Comparison of ENCODE assay signal across 9 cellular contexts in the genomic region with DNA sequence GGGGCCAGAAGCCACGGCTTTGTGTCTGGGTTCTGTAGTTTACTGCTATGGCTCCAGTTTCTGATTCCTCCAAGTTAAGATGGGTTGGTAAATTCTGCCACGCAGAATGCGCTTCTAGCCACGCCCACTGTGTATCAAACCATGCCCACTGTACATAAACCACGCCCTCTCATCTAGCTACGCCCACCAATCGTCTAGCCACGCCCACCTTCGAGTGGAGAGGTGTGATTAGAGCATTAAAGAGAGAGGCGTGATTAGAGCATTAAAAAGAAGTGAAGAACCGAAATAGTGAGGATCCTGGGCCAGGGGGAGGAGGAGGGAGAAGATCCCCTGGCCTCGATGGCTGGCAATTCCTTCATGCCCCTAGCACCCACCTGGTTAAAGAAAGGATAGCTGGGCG. TPM values are rescaled to one million over a fixed set of nuclear protein-coding genes. Genes with fewer than 3 reads are reported as not detected.
DNase-seq lines count a peak whose midpoint lies in the region; ATAC-seq lines count a peak whose summit lies in the region.
"Had no signal": no experiment of that assay in that cellular context is flagged by ENCODE, and none has a peak within 500 bp of the region (broad histone marks: within the 10 kb centered on the region; RNA-seq: fewer than 3 reads in every experiment).

No MANE protein-coding gene starts in this region.

- peak; percentile 62 for DNase-seq in Daoy (ENCODE audit: low read depth)
- DNase-seq in NAMALWA (ENCODE audit: low spot score), result peak; percentile 93
- peak; percentile 45 to 60 for DNase-seq in activated CD4-positive, alpha-beta T cell treated with anti-CD3 and anti-CD28 coated beads, Interleukin-2, amount 50 U/mL, for 48 hours
- DNase-seq in lung microvascular endothelial cell (ENCODE audit: low read depth in 2 of 2), result peak; percentile 38 to 55
- DNase-seq in 8988T, result no peak
- no peak for DNase-seq in T1000 (lab: John Stamatoyannopoulos, UW)
- no peak for DNase-seq in kidney glomerular epithelial cell (lab: John Stamatoyannopoulos, UW)
- DNase-seq: activated naive CD8-positive, alpha-beta T cell treated with anti-CD3 and anti-CD28 coated beads, Interleukin-2, amount 10 ng/mL, durations not matched to agents 7 days and 5 days had no signal

- no peak for ATAC-seq in HG03159 (IDR thresholded peaks at IDR 0.05; ENCODE audit: unreplicated experiment)

RNA-seq across cellular contexts. Expression of gene ADGRE5, which starts 43.7 kb away (rescaled TPM):
- 19.3 and 22.6 TPM in 2 replicates for total RNA-seq in Daoy (2014; rRNA removed; shearing (Covaris generic))
- 4.8 and 10.9 TPM in 2 replicates for total RNA-seq in lung microvascular endothelial cell

Comparison
In these comparisons a context has a peak if more than half of its experiments do, and no peak if none do; other contexts are left out.
1. DNase-seq: peak in Daoy (single experiment), NAMALWA (single experiment), activated CD4-positive, alpha-beta T cell treated with anti-CD3 and anti-CD28 coated beads, Interleukin-2, amount 50 U/mL, for 48 hours (2 of 2) and lung microvascular endothelial cell (2 of 2); none in 8988T (single experiment), T1000 (single experiment) and kidney glomerular epithelial cell (single experiment).